In genomic region chr1:219160942-219161341, GRCh38 we compare ENCODE assay signal across 19 cellular contexts. TPM values are rescaled to one million over a fixed set of nuclear protein-coding genes. Genes with fewer than 3 reads are reported as not detected.
DNase-seq lines count a peak whose midpoint lies in the region; ATAC-seq and TF ChIP-seq lines count a peak whose summit lies in the region.
"Had no signal": no experiment of that assay in that cellular context is flagged by ENCODE, and none has a peak within 500 bp of the region (broad histone marks: within the 10 kb centered on the region; RNA-seq: fewer than 3 reads in every experiment).

No MANE protein-coding gene starts in this region.

- no peaks in the 10 kb centered on the region for H3K79me1 ChIP-seq in mesendoderm (ENCODE audit: low read length)

- no peak overlapping the region for H2AFZ ChIP-seq in hepatocyte
- H2AFZ ChIP-seq: GM23338 had no signal

- H3K18ac ChIP-seq in mesendoderm (ENCODE audit: low read length): no peak overlapping the region

- WGBS in hepatocyte (ENCODE audit: low lambda C conversion rate, missing lambda C conversion rate): 87% methylated on average over 2 of the region's 2 CpGs
- WGBS in mesendoderm (ENCODE audit: extremely low coverage, insufficient coverage, low lambda C conversion rate): no CpG with 5 or more reads among the region's 2 CpGs
- whole genome bisulfite sequencing in right lobe of liver (ENCODE audit: insufficient coverage, low coverage, low lambda C conversion rate, missing lambda C conversion rate): 78% methylated on average over 2 of the region's 2 CpGs

- no peak overlapping the region for H2BK15ac ChIP-seq in mesendoderm (replicated peaks; ENCODE audit: low read depth)

- no peak overlapping the region for H3K56ac ChIP-seq in mesendoderm (ENCODE audit: low read length)

- intact Hi-C loops in Right ventricle myocardium inferior (cut with DNase I): no loop called here
- intact Hi-C loops in cardiac septum (cut with DNase I): no loop called here
- intact Hi-C loops in right lobe of liver (cut with DNase I): no loop called here

- no peaks in the 10 kb centered on the region for H3K27me3 ChIP-seq in skeletal muscle satellite cell (ENCODE audit: control insufficient read depth, insufficient read depth, low read length)
- no peaks in the 10 kb centered on the region for H3K27me3 ChIP-seq in hepatocyte
- H3K27me3 ChIP-seq in mesendoderm (ENCODE audit: insufficient read depth, low read length, poor library complexity): no peaks in the 10 kb centered on the region
- no peaks in the 10 kb centered on the region for H3K27me3 ChIP-seq in right lobe of liver
- H3K27me3 ChIP-seq: SJSA1 had no signal

- H3K27ac ChIP-seq in SK-N-MC (0 out of 2 replicates have a peak overlapping the region, but pooled peaks have one; percentile 16), hepatocyte (no peak overlapping the region), mesendoderm (ENCODE audit: low read depth, low read length) (no peak overlapping the region), right lobe of liver (no peak overlapping the region)
- H3K27ac ChIP-seq: 22Rv1, SJSA1 had no signal

- no peak overlapping the region for H3K23ac ChIP-seq in mesendoderm (ENCODE audit: low read length)

- H4K8ac ChIP-seq in mesendoderm (ENCODE audit: low read depth, low read length): no peak overlapping the region

- H3K36me3 ChIP-seq in SK-N-MC (ENCODE audit: insufficient read depth, low read length) (no peaks in the 10 kb centered on the region), skeletal muscle satellite cell (ENCODE audit: insufficient read depth, low read length) (no peaks in the 10 kb centered on the region), hepatocyte (replicated peaks; ENCODE audit: insufficient read depth, low read depth) (no peaks in the 10 kb centered on the region), mesendoderm (ENCODE audit: control insufficient read depth, insufficient read depth, low read length) (no peaks in the 10 kb centered on the region), right lobe of liver (no peaks in the 10 kb centered on the region)
- H3K36me3 ChIP-seq: BE2C, SJSA1 had no signal

- peak; percentile 59 for ATAC-seq in Right ventricle myocardium inferior
- ATAC-seq in right lobe of liver: no peak
- ATAC-seq: GM23338, HCT116 had no signal

- H4K5ac ChIP-seq in mesendoderm (ENCODE audit: low read length): no peak overlapping the region

- H3K4me2 ChIP-seq in skeletal muscle satellite cell (ENCODE audit: low read length) (peak overlapping the region; percentile 65), hepatocyte (no peak overlapping the region), mesendoderm (ENCODE audit: low read length) (no peak overlapping the region)
- H3K4me2 ChIP-seq: GM23338 had no signal

- TF ChIP-seq POLR2A in right lobe of liver (IDR thresholded peaks at IDR 0.05): no peak

- H2BK120ac ChIP-seq in mesendoderm (ENCODE audit: low read depth, low read length): no peak overlapping the region

- no peaks in the 10 kb centered on the region for H3K79me2 ChIP-seq in hepatocyte
- H3K79me2 ChIP-seq in mesendoderm (ENCODE audit: control insufficient read depth, insufficient read depth, low read length): no peaks in the 10 kb centered on the region

- DNase-seq in Right ventricle myocardium inferior (ENCODE audit: missing footprints): no peak
- no peak for DNase-seq in cardiac septum (ENCODE audit: low spot score)
- DNase-seq in SK-N-MC (ENCODE audit: low read depth, low spot score): no peak
- DNase-seq in fibroblast of the aortic adventitia (ENCODE audit: low read depth): peak; percentile 72
- no peak for DNase-seq in hepatocyte (ENCODE audit: low spot score)
- no peak for DNase-seq in mesendoderm
- no peak for DNase-seq in right lobe of liver
- DNase-seq: BE2C; CD4-positive, CD25-positive, alpha-beta regulatory T cell; COR-L47; NCI-H1105; NCI-H2081; NCI-H510A; NCI-H774 had no signal

- H3K9me3 ChIP-seq in SK-N-MC (ENCODE audit: low read depth, low read length) (no peaks in the 10 kb centered on the region), skeletal muscle satellite cell (replicated peaks; ENCODE audit: low read length) (no peaks in the 10 kb centered on the region), hepatocyte (ENCODE audit: low read depth) (no peaks in the 10 kb centered on the region), right lobe of liver (no peaks in the 10 kb centered on the region)
- H3K9me3 ChIP-seq: BE2C, SJSA1 had no signal

- H4K20me1 ChIP-seq in hepatocyte (ENCODE audit: insufficient read depth, poor library complexity, severe bottlenecking): no peaks in the 10 kb centered on the region

- no peak overlapping the region for H3K4ac ChIP-seq in mesendoderm (ENCODE audit: low read depth, low read length)

- H2BK5ac ChIP-seq in mesendoderm (ENCODE audit: low read length): no peak overlapping the region

- no peak overlapping the region for H2AK5ac ChIP-seq in mesendoderm (ENCODE audit: low read length)

- H3K4me1 ChIP-seq in skeletal muscle satellite cell (ENCODE audit: control insufficient read depth, insufficient read depth, low read length): peaks cover 25% of the 10 kb centered on the region
- H3K4me1 ChIP-seq in hepatocyte (ENCODE audit: insufficient read depth): no peaks in the 10 kb centered on the region
- H3K4me1 ChIP-seq in mesendoderm (ENCODE audit: control insufficient read depth, low read depth, low read length): no peaks in the 10 kb centered on the region
- H3K4me1 ChIP-seq in right lobe of liver: no peaks in the 10 kb centered on the region
- H3K4me1 ChIP-seq: BE2C, SJSA1 had no signal

- TF ChIP-seq CTCF in fibroblast of the aortic adventitia (IDR thresholded peaks at IDR 0.05; ENCODE audit: insufficient read depth, low read length) (no peak), hepatocyte (IDR thresholded peaks at IDR 0.05; ENCODE audit: poor library complexity) (no peak), right lobe of liver (IDR thresholded peaks at IDR 0.05) (no peak)

- H3K4me3 ChIP-seq in SK-N-MC: no peak overlapping the region
- H3K4me3 ChIP-seq in fibroblast of the aortic adventitia (ENCODE audit: low read depth, low read length): no peak overlapping the region
- peak overlapping the region; percentile 17 for H3K4me3 ChIP-seq in skeletal muscle satellite cell (ENCODE audit: low read length)
- no peak overlapping the region for H3K4me3 ChIP-seq in hepatocyte
- H3K4me3 ChIP-seq in mesendoderm (ENCODE audit: low read length): no peak overlapping the region
- H3K4me3 ChIP-seq in right lobe of liver: no peak overlapping the region
- H3K4me3 ChIP-seq: GM23338, SJSA1 had no signal

- H3K9me2 ChIP-seq in hepatocyte (replicated peaks; ENCODE audit: insufficient read depth): no peaks in the 10 kb centered on the region

- no peak overlapping the region for H3K9ac ChIP-seq in SK-N-MC (ENCODE audit: insufficient read length)
- peak overlapping the region; percentile 49 for H3K9ac ChIP-seq in skeletal muscle satellite cell (ENCODE audit: low read depth, low read length)
- no peak overlapping the region for H3K9ac ChIP-seq in mesendoderm (ENCODE audit: low read length)

RNA-seq across cellular contexts. Expression of gene LYPLAL1, which starts 12.7 kb away (rescaled TPM):
- total RNA-seq in Right ventricle myocardium inferior (68.7 TPM), cardiac septum (99.4 TPM), fibroblast of the aortic adventitia (ENCODE audit: low replicate concordance) (15.4 and 40.6 TPM in 2 replicates), hepatocyte (18.7 and 28.3 TPM in 2 replicates), right lobe of liver (10 to 100 TPM; 16.5 to 33.6 (median 22.2) TPM)
- 19.0 and 38.3 TPM in 2 replicates for total RNA-seq in skeletal muscle satellite cell (2012; rRNA removed)
- 31.9 and 38.0 TPM in 2 replicates for polyA plus RNA-seq in hepatocyte
- polyA plus RNA-seq in mesendoderm (2013, experiment 1 of 2): 17.7 TPM
- polyA plus RNA-seq in mesendoderm (2013, experiment 2 of 2): 17.4 TPM
